7 cellular contexts compared by ENCODE assay signal in the genomic region with DNA sequence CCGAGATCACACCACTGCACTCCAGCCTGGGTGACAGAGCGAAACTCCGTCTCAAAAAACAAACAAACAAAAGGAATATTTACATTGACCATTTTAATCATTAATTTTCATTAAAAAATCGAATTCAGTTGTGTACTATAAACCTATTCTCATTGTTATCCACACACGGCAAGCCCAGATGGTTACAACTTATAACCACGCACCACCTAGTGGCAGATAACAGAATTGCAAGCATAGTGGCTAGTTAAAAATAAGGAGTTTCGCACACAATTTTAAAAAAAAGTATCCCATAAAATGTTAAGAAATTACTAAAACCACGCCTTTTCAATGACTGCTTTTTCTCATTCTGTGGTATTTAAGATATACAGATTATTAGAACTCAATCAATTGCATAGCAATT. TPM values are rescaled to one million over a fixed set of nuclear protein-coding genes. Genes with fewer than 3 reads are reported as not detected.
A peak's percentile ranks its signal among the peaks of the same experiment; 100 is the strongest.
DNase-seq lines count a peak whose midpoint lies in the region; ATAC-seq lines count a peak whose summit lies in the region.

No MANE protein-coding gene starts in this region.

- ATAC-seq in HG02981 (IDR thresholded peaks at IDR 0.05; ENCODE audit: unreplicated experiment) (no peak), HG03108 (IDR thresholded peaks at IDR 0.05; ENCODE audit: unreplicated experiment) (no peak)

- peak; percentile 28 for DNase-seq in DMS53 treated with DMSO at 0.1 percent for 48 hours (lab: John Stamatoyannopoulos, UW; ENCODE audit: unreplicated experiment)
- peak; percentile 62 for DNase-seq in HT-29 (ENCODE audit: low spot score)
- DNase-seq in amniotic epithelial cell (ENCODE audit: low read depth) = peak; percentile 26
- DNase-seq in lung microvascular endothelial cell (ENCODE audit: low read depth in 2 of 2) = peak; percentile 2 to 4
- DNase-seq in hippocampal formation (lab: John Stamatoyannopoulos, UW) = no peak

RNA-seq across cellular contexts. Expression of gene MBNL3, which starts 25.4 kb away (rescaled TPM):
- 5.4 and 7.6 TPM in 2 replicates for total RNA-seq in HT-29 (2014; rRNA removed; shearing (Covaris generic))
- total RNA-seq in lung microvascular endothelial cell = 0.20 and 0.22 TPM in 2 replicates

Comparison
In these comparisons a context has a peak if more than half of its experiments do, and no peak if none do; other contexts are left out.
1. DNase-seq: peak in DMS53 treated with DMSO at 0.1 percent for 48 hours (single experiment), HT-29 (single experiment), amniotic epithelial cell (single experiment) and lung microvascular endothelial cell (2 of 2); none in hippocampal formation (0 of 2).